8 cellular contexts compared by ENCODE assay signal in the genomic region with DNA sequence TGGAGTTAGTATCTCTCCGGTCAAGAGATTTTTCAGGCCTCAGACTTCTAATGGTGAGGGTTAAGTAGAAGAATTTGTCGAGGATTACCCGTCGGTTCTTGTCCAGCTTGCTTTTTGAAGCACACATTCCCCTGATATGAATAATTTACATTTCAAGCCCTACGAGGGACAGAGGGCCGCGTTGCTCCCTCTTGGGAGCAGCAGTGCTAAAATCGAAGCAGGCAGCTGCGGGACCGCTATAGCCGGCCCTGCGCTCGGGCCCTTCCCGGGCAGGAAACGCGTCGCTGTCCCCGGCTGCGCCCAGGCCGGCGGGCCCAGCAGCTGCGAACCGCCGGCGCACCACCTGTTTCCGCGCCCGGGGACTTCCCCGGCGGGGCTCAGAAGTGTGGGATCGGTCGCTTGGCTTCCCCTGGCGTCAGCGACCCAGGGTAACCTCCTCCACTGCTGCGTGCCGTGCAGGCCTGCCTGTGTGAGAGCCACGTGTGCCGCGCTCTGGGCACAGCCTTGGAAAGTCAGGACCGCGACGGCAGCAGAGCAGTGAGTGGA. TPM values are rescaled to one million over a fixed set of nuclear protein-coding genes. Genes with fewer than 3 reads are reported as not detected.
A peak's percentile ranks its signal among the peaks of the same experiment; 100 is the strongest.
DNase-seq lines count a peak whose midpoint lies in the region; ATAC-seq and TF ChIP-seq lines count a peak whose summit lies in the region.
"Not testable (repeated sequence)": the region's sequence is repeated elsewhere in the genome, so short reads cannot be mapped to it uniquely, and the experiment has no call there.

No MANE protein-coding gene starts in this region.

- H3K4me1 Mint-ChIP-seq in CD4-positive, alpha-beta T cell (ENCODE audit: low read depth), result peaks cover 80% of the 10 kb centered on the region

- H3K27ac ChIP-seq in CD4-positive, alpha-beta T cell (ENCODE audit: low read depth, low read length), result peak overlapping the region; percentile 84
- peak overlapping the region; percentile 63 to 66 for H3K27ac ChIP-seq in lung (ENCODE audit: low read depth in 1 of 2, low read length in 1 of 2)

- peak; percentile 85 for ATAC-seq in CD4-positive, alpha-beta T cell (ENCODE audit: poor library complexity)
- ATAC-seq in GM19351 (IDR thresholded peaks at IDR 0.05; ENCODE audit: unreplicated experiment), result peak; percentile 90
- peak; percentile 92 for ATAC-seq in HG03095 (IDR thresholded peaks at IDR 0.05; ENCODE audit: unreplicated experiment)
- peak; percentile 92 for ATAC-seq in lung (ENCODE audit: insufficient read depth, low FRiP score)

- not testable (repeated sequence) for H3K9me3 ChIP-seq in CD4-positive, alpha-beta T cell (ENCODE audit: control insufficient read depth, low read length); lung (ENCODE audit: control insufficient read depth in 2 of 2, insufficient read depth in 1 of 2, low read length in 1 of 2)

- H3K4me1 ChIP-seq in lung (ENCODE audit: control insufficient read depth in 2 of 2, insufficient read depth in 2 of 2, low read length in 2 of 2), result not testable (repeated sequence)

- H3K27ac Mint-ChIP-seq in CD4-positive, alpha-beta T cell, result peak overlapping the region; percentile 96

- POLR2A ChIA-PET in CD4-positive, alpha-beta T cell (lab: Charles Lee), result interaction anchor here (0.7 to 2.1 kb wide), 9 partner anchors 10 to 199 kb away, joined by 3 to 27 read pairs (median 3); partner anchors contain the start of genes AMZ2, ARSG and SLC16A6

- CTCF ChIA-PET in CD4-positive, alpha-beta T cell (lab: Charles Lee), result interaction anchor here (0.6 to 2.2 kb wide), 6 partner anchors 53 to 201 kb away, joined by 3 to 10 read pairs (median 3); no protein-coding TSS in a partner anchor

- H3K36me3 Mint-ChIP-seq in CD4-positive, alpha-beta T cell (ENCODE audit: low read depth), result peaks cover 28% of the 10 kb centered on the region

- not testable (repeated sequence) for H3K4me3 ChIP-seq in lung

- not testable (repeated sequence) for H3K27me3 ChIP-seq in CD4-positive, alpha-beta T cell (ENCODE audit: control insufficient read depth, insufficient read depth, low read length); lung (ENCODE audit: control insufficient read depth, insufficient read depth)

- not testable (repeated sequence) for H3K36me3 ChIP-seq in lung (ENCODE audit: control insufficient read depth in 2 of 2, insufficient read depth in 2 of 2, low read length in 2 of 2)

- H3K9me3 Mint-ChIP-seq in CD4-positive, alpha-beta T cell, result not testable (repeated sequence)

- TF ChIP-seq CTCF in CD4-positive, alpha-beta T cell (IDR thresholded peaks at IDR 0.05); lung (IDR thresholded peaks at IDR 0.05; ENCODE audit: control extremely low read depth, extremely low read depth): not testable (repeated sequence)

- intact Hi-C loops in CD4-positive, alpha-beta T cell (cut with DNase I, micrococcal nuclease), result not testable (repeated sequence)

- not testable (repeated sequence) for H3K27me3 Mint-ChIP-seq in CD4-positive, alpha-beta T cell

- DNase-seq in CD4-positive, alpha-beta T cell, result peak; percentile 40 to 81 (median 66)
- peak; percentile 27 for DNase-seq in NOMO-1 treated with DMSO at 0.1 percent for 48 hours (lab: John Stamatoyannopoulos, UW; ENCODE audit: unreplicated experiment)
- DNase-seq in activated CD8-positive, alpha-beta memory T cell treated with anti-CD3 and anti-CD28 coated beads for 48 hours (ENCODE audit: low read depth in 2 of 3, low spot score in 2 of 3), result peak in 2 of 3 experiments; percentile 33 to 66
- peak; percentile 76 for DNase-seq in dermis blood vessel endothelial cell
- DNase-seq in lung (ENCODE audit: low spot score), result peak; percentile 38
- peak; percentile 42 to 66 (median 66) for DNase-seq in stimulated activated CD4-positive, alpha-beta T cell treated with anti-CD3 and anti-CD28 coated beads, TNF-alpha, amount 100 ng/mL, for 4 hours (ENCODE audit: low read depth in 3 of 3)

- 3% methylated on average over 24 to 39 of the region's 42 CpGs for WGBS in lung, 2 donors

- peak overlapping the region; percentile 77 for H3K4me3 Mint-ChIP-seq in CD4-positive, alpha-beta T cell

RNA-seq across cellular contexts. Expression of gene AMZ2, which starts 11.1 kb away (rescaled TPM):
- total RNA-seq in CD4-positive, alpha-beta T cell, result 10 to 100 TPM; 63.0 to 64.9 TPM
- total RNA-seq in dermis blood vessel endothelial cell, result 41.8 and 43.9 TPM in 2 replicates
- 10 to 100 TPM; 27.1 to 52.8 TPM for total RNA-seq in lung
- 10 to 100 TPM; 37.0 to 55.2 TPM for polyA plus RNA-seq in lung

RNA-seq across cellular contexts. Expression of gene SLC16A6, which starts 32.0 kb away (rescaled TPM):
- total RNA-seq in CD4-positive, alpha-beta T cell, result 1 to 10 TPM; 7.7 to 9.5 TPM
- total RNA-seq in dermis blood vessel endothelial cell, result 1.5 TPM in 2 replicates
- total RNA-seq in lung, result 1 to 10 TPM; 2.3 to 7.2 TPM
- 10 to 100 TPM in 1 of 2 donors, 1 to 10 TPM in 1; 2.0 to 10.9 TPM for polyA plus RNA-seq in lung

RNA-seq across cellular contexts. Expression of gene ARSG, which starts 32.3 kb away (rescaled TPM):
- total RNA-seq in CD4-positive, alpha-beta T cell, result 10 to 100 TPM; 13.8 to 16.0 TPM
- 3.7 and 5.1 TPM in 2 replicates for total RNA-seq in dermis blood vessel endothelial cell
- 1 to 10 TPM; 2.2 to 9.3 TPM for total RNA-seq in lung
- polyA plus RNA-seq in lung, result 1 to 10 TPM; 1.5 to 6.4 TPM
